ENCODE assay signal across 10 cellular contexts in genomic region chr15:74543043-74543422, GRCh38. TPM values are rescaled to one million over a fixed set of nuclear protein-coding genes. Genes with fewer than 3 reads are reported as not detected.
DNase-seq lines count a peak whose midpoint lies in the region; ATAC-seq, FAIRE-seq and TF ChIP-seq lines count a peak whose summit lies in the region.
"Had no signal": no experiment of that assay in that cellular context is flagged by ENCODE, and none has a peak within 500 bp of the region (broad histone marks: within the 10 kb centered on the region; RNA-seq: fewer than 3 reads in every experiment).

No MANE protein-coding gene starts in this region.

- no peak overlapping the region for H3K4ac ChIP-seq in neuronal stem cell (ENCODE audit: low read length)

- H2BK120ac ChIP-seq in neuronal stem cell (ENCODE audit: low read depth, low read length) = no peak overlapping the region

- peaks cover 71% of the 10 kb centered on the region for H3K4me1 Mint-ChIP-seq in CD4-positive, alpha-beta T cell (ENCODE audit: low read depth)
- peaks cover 70% of the 10 kb centered on the region for H3K4me1 Mint-ChIP-seq in activated T-helper 1 cell treated with anti-CD3 and anti-CD28 coated beads, Interleukin-12 subunit alpha, Interleukin-12 subunit beta, Interleukin-2, Interleukin-4 antibody, amounts not matched to agents 30 ng/mL and 10 ng/mL and 1 ng/mL, durations not matched to agents 14 hours and 24 hours and 36 hours (ENCODE audit: low read depth)

- no peak overlapping the region for H2AK5ac ChIP-seq in neuronal stem cell (ENCODE audit: low read depth, low read length)

- peaks cover 9% of the 10 kb centered on the region for H3K79me1 ChIP-seq in neuronal stem cell (ENCODE audit: low read depth, low read length)

- no CpG with 5 or more reads among the region's 3 CpGs for WGBS in neuronal stem cell (ENCODE audit: extremely low coverage in 2 of 2, insufficient read length in 2 of 2, insufficient replicate concordance in 1 of 2), 2 donors

- no peaks in the 10 kb centered on the region for H3K27me3 ChIP-seq in CD4-positive, alpha-beta T cell (ENCODE audit: control insufficient read depth, insufficient read depth, low read length)
- H3K27me3 ChIP-seq in neuronal stem cell (ENCODE audit: control insufficient read depth in 3 of 3, insufficient read depth in 3 of 3, low read depth in 1 of 3, low read length in 3 of 3) = no peaks in the 10 kb centered on the region

- no peaks in the 10 kb centered on the region for H3K9me3 Mint-ChIP-seq in CD4-positive, alpha-beta T cell
- no peaks in the 10 kb centered on the region for H3K9me3 Mint-ChIP-seq in activated T-helper 1 cell treated with anti-CD3 and anti-CD28 coated beads, Interleukin-12 subunit alpha, Interleukin-12 subunit beta, Interleukin-2, Interleukin-4 antibody, amounts not matched to agents 30 ng/mL and 10 ng/mL and 1 ng/mL, durations not matched to agents 14 hours and 24 hours and 36 hours

- TF ChIP-seq CTCF in CD4-positive, alpha-beta T cell (IDR thresholded peaks at IDR 0.05) = no peak

- H3K4me3 ChIP-seq in neuronal stem cell (ENCODE audit: low read length in 2 of 2) = peak overlapping the region in 1 of 2 donors; percentile 66

- ATAC-seq in CD4-positive, alpha-beta T cell (ENCODE audit: poor library complexity) = no peak
- ATAC-seq in HG03108 (IDR thresholded peaks at IDR 0.05; ENCODE audit: unreplicated experiment) = no peak
- ATAC-seq in HG02852 (IDR thresholded peaks at IDR 0.05; ENCODE audit: unreplicated experiment) = no peak

- H2AFZ ChIP-seq in neuronal stem cell (ENCODE audit: low read length) = no peak overlapping the region

- peaks cover 2 to 13% of the 10 kb centered on the region in 2 donors for H3K4me1 ChIP-seq in neuronal stem cell (ENCODE audit: control insufficient read depth in 2 of 2, insufficient read depth in 1 of 2, low read depth in 1 of 2, low read length in 2 of 2)

- no peaks in the 10 kb centered on the region for H3K9me3 ChIP-seq in CD4-positive, alpha-beta T cell (ENCODE audit: control insufficient read depth, low read length)
- no peaks in the 10 kb centered on the region for H3K9me3 ChIP-seq in neuronal stem cell (replicated peaks in 1 of 2; ENCODE audit: control insufficient read depth in 2 of 2, insufficient read depth in 1 of 2, low read depth in 1 of 2, low read length in 2 of 2)

- no peak overlapping the region for H3K14ac ChIP-seq in neuronal stem cell (ENCODE audit: low read length)

- no peak for DNase-seq in CD4-positive, alpha-beta T cell
- no peak for DNase-seq in GM19239 (ENCODE audit: insufficient read length, low spot score)
- no peak for DNase-seq in activated T-helper 1 cell treated with anti-CD3 and anti-CD28 coated beads, Interleukin-12 subunit alpha, Interleukin-12 subunit beta, Interleukin-2, Interleukin-4 antibody, amounts not matched to agents 30 ng/mL and 10 ng/mL and 1 ng/mL, durations not matched to agents 14 hours and 24 hours and 36 hours (ENCODE audit: low spot score)
- peak; percentile 76 for DNase-seq in left kidney (ENCODE audit: low read depth, low spot score)
- no peak for DNase-seq in nucleus accumbens (lab: John Stamatoyannopoulos, UW)
- no peak for DNase-seq in neuronal stem cell (ENCODE audit: low spot score)
- DNase-seq: HCEC 1CT had no signal

- H3K27ac ChIP-seq in CD4-positive, alpha-beta T cell (ENCODE audit: low read depth, low read length) = no peak overlapping the region
- H3K27ac ChIP-seq in neuronal stem cell (replicated peaks; ENCODE audit: low read length) = no peak overlapping the region

- H2BK5ac ChIP-seq in neuronal stem cell (ENCODE audit: low read length) = no peak overlapping the region

- H3K36me3 Mint-ChIP-seq in CD4-positive, alpha-beta T cell (ENCODE audit: low read depth) = peaks cover 56% of the 10 kb centered on the region
- H3K36me3 Mint-ChIP-seq in activated T-helper 1 cell treated with anti-CD3 and anti-CD28 coated beads, Interleukin-12 subunit alpha, Interleukin-12 subunit beta, Interleukin-2, Interleukin-4 antibody, amounts not matched to agents 30 ng/mL and 10 ng/mL and 1 ng/mL, durations not matched to agents 14 hours and 24 hours and 36 hours (ENCODE audit: low read depth) = peaks cover 44% of the 10 kb centered on the region

- no peak overlapping the region for H3K9ac ChIP-seq in neuronal stem cell (ENCODE audit: low read depth, low read length, poor library complexity)

- H3K18ac ChIP-seq in neuronal stem cell (ENCODE audit: low read length) = no peak overlapping the region

- FAIRE-seq in GM19239 (lab: Jason Lieb, UNC) = peak; percentile 48
- FAIRE-seq: RCC 7860 had no signal

- no peak overlapping the region for H4K91ac ChIP-seq in neuronal stem cell (ENCODE audit: low read depth, low read length, poor library complexity)

- CTCF ChIA-PET in CD4-positive, alpha-beta T cell (lab: Charles Lee) = interaction anchor here (1.9 kb wide), 1 partner anchor 161 kb away, joined by 4 read pairs; no protein-coding TSS in a partner anchor

- POLR2A ChIA-PET in CD4-positive, alpha-beta T cell (lab: Charles Lee) = interaction anchor here (0.6 kb wide), 1 partner anchor 941 kb away, joined by 4 read pairs; no protein-coding TSS in a partner anchor

- H3K27me3 Mint-ChIP-seq in CD4-positive, alpha-beta T cell = no peaks in the 10 kb centered on the region
- no peaks in the 10 kb centered on the region for H3K27me3 Mint-ChIP-seq in activated T-helper 1 cell treated with anti-CD3 and anti-CD28 coated beads, Interleukin-12 subunit alpha, Interleukin-12 subunit beta, Interleukin-2, Interleukin-4 antibody, amounts not matched to agents 30 ng/mL and 10 ng/mL and 1 ng/mL, durations not matched to agents 14 hours and 24 hours and 36 hours (ENCODE audit: insufficient read depth)

- H4K8ac ChIP-seq in neuronal stem cell (ENCODE audit: low read depth, low read length) = no peak overlapping the region

- no peak overlapping the region for H3K23ac ChIP-seq in neuronal stem cell (ENCODE audit: low read depth, low read length, poor library complexity)

- H2BK15ac ChIP-seq in neuronal stem cell (ENCODE audit: low read length) = no peak overlapping the region

- H3K27ac Mint-ChIP-seq in CD4-positive, alpha-beta T cell = peak overlapping the region; percentile 91
- peak overlapping the region; percentile 18 for H3K27ac Mint-ChIP-seq in activated T-helper 1 cell treated with anti-CD3 and anti-CD28 coated beads, Interleukin-12 subunit alpha, Interleukin-12 subunit beta, Interleukin-2, Interleukin-4 antibody, amounts not matched to agents 30 ng/mL and 10 ng/mL and 1 ng/mL, durations not matched to agents 14 hours and 24 hours and 36 hours

- no peak overlapping the region for H3K4me2 ChIP-seq in neuronal stem cell (ENCODE audit: insufficient read depth, low read length, poor library complexity, severe bottlenecking)

- H3K36me3 ChIP-seq in neuronal stem cell (replicated peaks in 1 of 2; ENCODE audit: control insufficient read depth in 2 of 2, insufficient read depth in 2 of 2, low read length in 2 of 2) = peaks cover 17 to 38% of the 10 kb centered on the region in 2 donors

- H3K4me3 Mint-ChIP-seq in CD4-positive, alpha-beta T cell = peak overlapping the region; percentile 86
- H3K4me3 Mint-ChIP-seq in activated T-helper 1 cell treated with anti-CD3 and anti-CD28 coated beads, Interleukin-12 subunit alpha, Interleukin-12 subunit beta, Interleukin-2, Interleukin-4 antibody, amounts not matched to agents 30 ng/mL and 10 ng/mL and 1 ng/mL, durations not matched to agents 14 hours and 24 hours and 36 hours = peak overlapping the region; percentile 94

- H2BK12ac ChIP-seq in neuronal stem cell (ENCODE audit: low read length) = no peak overlapping the region

- intact Hi-C loops in CD4-positive, alpha-beta T cell (cut with DNase I, micrococcal nuclease) = loop anchor here (2.0 to 10.0 kb wide), 14 partner anchors 49 to 1102 kb away; partner anchors contain the start of genes COX5A (in 1 of the 2), CSK (in 1 of the 2), EDC3 (in 1 of the 2) and IMP3 (in 1 of the 2)
- intact Hi-C loops in activated T-helper 1 cell treated with anti-CD3 and anti-CD28 coated beads, Interleukin-12 subunit alpha, Interleukin-12 subunit beta, Interleukin-2, Interleukin-4 antibody, amounts not matched to agents 30 ng/mL and 10 ng/mL and 1 ng/mL, durations not matched to agents 14 hours and 24 hours and 36 hours (cut with micrococcal nuclease) = loop anchor here (2.0 to 5.0 kb wide), 5 partner anchors 238 to 911 kb away; partner anchors contain the start of genes COX5A, MAN2C1, NPTN and PML

RNA-seq across cellular contexts. Expression of gene ARID3B, which starts 2.0 kb away (rescaled TPM):
- 10 to 100 TPM; 25.0 to 27.9 TPM for total RNA-seq in CD4-positive, alpha-beta T cell
- total RNA-seq in activated T-helper 1 cell treated with anti-CD3 and anti-CD28 coated beads, Interleukin-12 subunit alpha, Interleukin-12 subunit beta, Interleukin-2, Interleukin-4 antibody, amounts not matched to agents 30 ng/mL and 10 ng/mL and 1 ng/mL, durations not matched to agents 14 hours and 24 hours and 36 hours = 48.8 and 53.6 TPM in 2 replicates
- 63.3 TPM for polyA plus RNA-seq in neuronal stem cell (2013, experiment 1 of 2)
- polyA plus RNA-seq in neuronal stem cell (2013, experiment 2 of 2) = 66.0 TPM
